2 cellular contexts compared by ENCODE assay signal in the genomic region with DNA sequence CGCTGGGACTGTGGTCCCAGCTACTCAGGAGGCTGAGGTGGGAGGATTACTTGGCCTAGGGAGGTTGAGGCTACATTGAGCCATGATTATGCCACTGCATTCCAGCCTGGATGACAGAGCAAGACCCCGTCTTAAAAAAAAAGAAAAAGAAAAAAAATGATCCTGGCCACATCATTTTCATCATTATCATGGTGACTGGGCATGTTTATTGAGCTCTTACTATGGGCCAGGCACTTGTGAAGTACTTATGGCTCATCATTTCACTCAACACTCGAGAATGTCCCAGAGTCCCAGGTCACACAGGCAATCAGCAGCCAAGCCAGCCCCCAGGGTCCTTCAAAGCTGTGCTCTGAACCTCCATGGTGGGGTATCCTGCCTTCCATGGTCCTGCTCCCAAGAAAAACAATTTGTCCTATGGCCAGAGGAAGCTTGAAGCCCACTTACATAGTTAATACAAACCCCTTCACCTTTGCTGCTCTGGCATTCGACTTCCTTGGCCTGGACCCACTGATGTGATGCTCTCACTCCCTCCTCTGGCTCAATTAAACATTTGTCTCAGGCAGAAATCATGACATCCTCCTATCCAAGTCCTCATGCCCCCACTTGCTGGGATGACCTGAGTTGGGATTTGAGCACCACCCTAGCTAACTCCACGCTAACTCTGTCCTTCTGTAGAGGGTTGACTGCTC.
TF ChIP-seq lines count a peak whose summit lies in the region.

No MANE protein-coding gene starts in this region.

TF ChIP-seq in HEK293, 187 proteins besides CTCF, POLR2A, EP300 and RAD21:
- peak; percentile 12; the same call in 1 of the 2 replicates for TF ChIP-seq ZNF654 (tag by site-specific recombination; IDR thresholded peaks at IDR 0.05; ENCODE audit: low read depth)
- TF ChIP-seq ZNF747 (tag by site-specific recombination; IDR thresholded peaks at IDR 0.05) = no peak
- TF ChIP-seq, protein P1, sequence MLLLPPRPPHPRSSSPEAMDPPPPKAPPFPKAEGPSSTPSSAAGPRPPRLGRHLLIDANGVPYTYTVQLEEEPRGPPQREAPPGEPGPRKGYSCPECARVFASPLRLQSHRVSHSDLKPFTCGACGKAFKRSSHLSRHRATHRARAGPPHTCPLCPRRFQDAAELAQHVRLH (tag by site-specific recombination; IDR thresholded peaks at IDR 0.05) = no peak
- no peak for TF ChIP-seq ZNF175 (tag by site-specific recombination; IDR thresholded peaks at IDR 0.05)
- TF ChIP-seq ZBTB17 (tag by site-specific recombination; IDR thresholded peaks at IDR 0.05) = peak; percentile 70
- peak; percentile 36; the same call in 1 of the 2 replicates for TF ChIP-seq ZNF664 (tag by site-specific recombination; IDR thresholded peaks at IDR 0.05)
- no peak for TF ChIP-seq ZNF768 (tag by site-specific recombination; IDR thresholded peaks at IDR 0.05)
- TF ChIP-seq, protein P2, sequence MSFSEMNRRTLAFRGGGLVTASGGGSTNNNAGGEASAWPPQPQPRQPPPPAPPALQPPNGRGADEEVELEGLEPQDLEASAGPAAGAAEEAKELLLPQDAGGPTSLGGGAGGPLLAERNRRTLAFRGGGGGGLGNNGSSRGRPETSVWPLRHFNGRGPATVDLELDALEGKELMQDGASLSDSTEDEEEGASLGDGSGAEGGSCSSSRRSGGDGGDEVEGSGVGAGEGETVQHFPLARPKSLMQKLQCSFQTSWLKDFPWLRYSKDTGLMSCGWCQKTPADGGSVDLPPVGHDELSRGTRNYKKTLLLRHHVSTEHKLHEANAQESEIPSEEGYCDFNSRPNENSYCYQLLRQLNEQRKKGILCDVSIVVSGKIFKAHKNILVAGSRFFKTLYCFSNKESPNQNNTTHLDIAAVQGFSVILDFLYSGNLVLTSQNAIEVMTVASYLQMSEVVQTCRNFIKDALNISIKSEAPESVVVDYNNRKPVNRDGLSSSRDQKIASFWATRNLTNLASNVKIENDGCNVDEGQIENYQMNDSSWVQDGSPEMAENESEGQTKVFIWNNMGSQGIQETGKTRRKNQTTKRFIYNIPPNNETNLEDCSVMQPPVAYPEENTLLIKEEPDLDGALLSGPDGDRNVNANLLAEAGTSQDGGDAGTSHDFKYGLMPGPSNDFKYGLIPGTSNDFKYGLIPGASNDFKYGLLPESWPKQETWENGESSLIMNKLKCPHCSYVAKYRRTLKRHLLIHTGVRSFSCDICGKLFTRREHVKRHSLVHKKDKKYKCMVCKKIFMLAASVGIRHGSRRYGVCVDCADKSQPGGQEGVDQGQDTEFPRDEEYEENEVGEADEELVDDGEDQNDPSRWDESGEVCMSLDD (tag by site-specific recombination; IDR thresholded peaks at IDR 0.05) = no peak
- TF ChIP-seq ZNF221 (tag by site-specific recombination; IDR thresholded peaks at IDR 0.05; ENCODE audit: borderline replicate concordance) = no peak
- TF ChIP-seq ZNF785 (tag by site-specific recombination; IDR thresholded peaks at IDR 0.05) = no peak

TF ChIP-seq in GM12878, 131 proteins besides CTCF, POLR2A, EP300 and RAD21:
- TF ChIP-seq SMAD5 (IDR thresholded peaks at IDR 0.05; ENCODE audit: low read depth) = no peak
